ENCODE assay signal across 19 cellular contexts in genomic region chr4:6359536-6360308, GRCh38.
DNase-seq lines count a peak whose midpoint lies in the region; ATAC-seq, FAIRE-seq and TF ChIP-seq lines count a peak whose summit lies in the region.
"Had no signal": no experiment of that assay in that cellular context is flagged by ENCODE, and none has a peak within 500 bp of the region (broad histone marks: within the 10 kb centered on the region; RNA-seq: fewer than 3 reads in every experiment).

No MANE protein-coding gene starts in this region.

- no TSS peak for BruUV-seq in PC-9 (replicated peaks; lab: Mats Ljungman, UMichigan)

- no peaks in the 10 kb centered on the region for H3F3A ChIP-seq in PC-9 (ENCODE audit: insufficient read depth, low read depth)

- 51 to 62% (median 54%) methylated on average over 11 of the region's 11 CpGs for WGBS in small intestine, 3 donors

- TF ChIP-seq CTCF in glutamatergic neuron (IDR thresholded peaks at IDR 0.05; ENCODE audit: partially characterized antibody, unreplicated experiment): no peak
- TF ChIP-seq CTCF in PC-9 (conservative IDR thresholded peaks at IDR 0.05): no peak

- H3K9me2 ChIP-seq in PC-9 (ENCODE audit: insufficient read depth): no peaks in the 10 kb centered on the region

- intact Hi-C loops in PC-9 (cut with micrococcal nuclease; ENCODE audit: unreplicated experiment): no loop called here

- H3K9me3 ChIP-seq in BLaER1 treated with 17β-estradiol and CSF1 and Interleukin-3, amounts not matched to agents 10 nM and 100 nM (replicated peaks in 1 of 11): no peaks in the 10 kb centered on the region; a peak in 1 of 22 replicates
- H3K9me3 ChIP-seq in small intestine (ENCODE audit: control insufficient read depth, low read depth) (no peaks in the 10 kb centered on the region), PC-9 (ENCODE audit: insufficient read depth, low read depth) (no peaks in the 10 kb centered on the region)

- no peaks in the 10 kb centered on the region for H3K36me3 Mint-ChIP-seq in glutamatergic neuron (ENCODE audit: unreplicated experiment)
- H3K36me3 Mint-ChIP-seq: CD4-positive, alpha-beta memory T cell had no signal

- no peaks in the 10 kb centered on the region for H3K27me3 ChIP-seq in BLaER1 treated with 17β-estradiol and CSF1 and Interleukin-3, amounts not matched to agents 10 nM and 100 nM
- H3K27me3 ChIP-seq in small intestine (ENCODE audit: control insufficient read depth in 2 of 2, insufficient read depth in 2 of 2, low read length in 2 of 2) (peaks cover 0 to 4% of the 10 kb centered on the region in 2 donors), PC-9 (ENCODE audit: insufficient read depth, low read depth) (no peaks in the 10 kb centered on the region)

- peaks cover 0 to 36% (median 0%) of the 10 kb centered on the region in 11 experiments; a peak in 10 of 22 replicates for H4K20me1 ChIP-seq in BLaER1 treated with 17β-estradiol and CSF1 and Interleukin-3, amounts not matched to agents 10 nM and 100 nM
- no peaks in the 10 kb centered on the region for H4K20me1 ChIP-seq in PC-9 (ENCODE audit: insufficient read depth)

- peaks cover 0 to 18% (median 12%) of the 10 kb centered on the region in 10 experiments; a peak in 12 of 20 replicates for H3K4me1 ChIP-seq in BLaER1 treated with 17β-estradiol and CSF1 and Interleukin-3, amounts not matched to agents 10 nM and 100 nM
- no peaks in the 10 kb centered on the region for H3K4me1 ChIP-seq in small intestine (ENCODE audit: control insufficient read depth in 2 of 2, insufficient read depth in 1 of 2, low read depth in 1 of 2, low read length in 1 of 2)
- H3K4me1 ChIP-seq in PC-9 (replicated peaks; ENCODE audit: insufficient read depth): no peaks in the 10 kb centered on the region

- POLR2A ChIA-PET in PC-9 (lab: Charles Lee; ENCODE audit: unreplicated experiment): no interaction called here

- H3K9ac ChIP-seq in BLaER1 treated with 17β-estradiol and CSF1 and Interleukin-3, amounts not matched to agents 10 nM and 100 nM: no peak overlapping the region

- no peak for FAIRE-seq in small intestine (lab: Jason Lieb, UNC)
- FAIRE-seq: A204.1, GM12878, H54 had no signal

- no peak overlapping the region for H3K4me3 Mint-ChIP-seq in glutamatergic neuron (ENCODE audit: unreplicated experiment)
- H3K4me3 Mint-ChIP-seq: CD4-positive, alpha-beta memory T cell had no signal

- H3K4me1 Mint-ChIP-seq in glutamatergic neuron (ENCODE audit: low read depth, unreplicated experiment): peaks cover 11% of the 10 kb centered on the region
- H3K4me1 Mint-ChIP-seq: CD4-positive, alpha-beta memory T cell had no signal

- peak overlapping the region; percentile 38 for H3K27ac Mint-ChIP-seq in glutamatergic neuron (ENCODE audit: unreplicated experiment)
- H3K27ac Mint-ChIP-seq: CD4-positive, alpha-beta memory T cell had no signal

- H3K27ac ChIP-seq in BLaER1 treated with 17β-estradiol and CSF1 and Interleukin-3, amounts not matched to agents 10 nM and 100 nM: no peak overlapping the region
- no peak overlapping the region for H3K27ac ChIP-seq in small intestine (ENCODE audit: low read depth in 1 of 2, low read length in 1 of 2)
- H3K27ac ChIP-seq in PC-9: no peak overlapping the region
- H3K27ac ChIP-seq: RWPE1, SK-N-MC had no signal

- no peak for ATAC-seq in GM18511 (IDR thresholded peaks at IDR 0.05; ENCODE audit: unreplicated experiment)
- ATAC-seq: GM12878 had no signal

- H3K79me2 ChIP-seq in PC-9 (ENCODE audit: low read depth): no peaks in the 10 kb centered on the region

- no peak overlapping the region for H3K4me3 ChIP-seq in BLaER1 treated with 17β-estradiol and CSF1 and Interleukin-3, amounts not matched to agents 10 nM and 100 nM
- no peak overlapping the region for H3K4me3 ChIP-seq in small intestine (ENCODE audit: low read depth in 1 of 2, low read length in 2 of 2)
- no peak overlapping the region for H3K4me3 ChIP-seq in PC-9
- H3K4me3 ChIP-seq: GM12878, SK-N-MC had no signal

- DNase-seq in SW480 (ENCODE audit: low spot score): peak; percentile 48
- DNase-seq in glutamatergic neuron: no peak
- peak; percentile 5 for DNase-seq in small intestine
- DNase-seq in activated CD4-positive, alpha-beta T cell treated with anti-CD3 and anti-CD28 coated beads for 1 hour: no peak
- DNase-seq in PC-9: no peak
- DNase-seq: CD4-positive, alpha-beta memory T cell; GDM1; NCI-H1048; NCI-H1436; NCI-H187; NCI-H2081 treated with DMSO at 0.1 percent for 48 hours; SHP77 treated with DMSO at 0.1 percent for 48 hours had no signal

- no peak overlapping the region for H2AFZ ChIP-seq in PC-9

- CTCF ChIA-PET in PC-9 (lab: Charles Lee): no interaction called here

- H3K9me3 Mint-ChIP-seq in glutamatergic neuron (ENCODE audit: unreplicated experiment): peaks cover 10% of the 10 kb centered on the region

- peak overlapping the region in 6 of 11 experiments; percentile 3 to 56 (median 26); a peak in 8 of 22 replicates for H3K4me2 ChIP-seq in BLaER1 treated with 17β-estradiol and CSF1 and Interleukin-3, amounts not matched to agents 10 nM and 100 nM
- H3K4me2 ChIP-seq in PC-9: no peak overlapping the region

- H3K27me3 Mint-ChIP-seq in glutamatergic neuron (ENCODE audit: unreplicated experiment): peaks cover 2% of the 10 kb centered on the region

- H3K36me3 ChIP-seq in BLaER1 treated with 17β-estradiol and CSF1 and Interleukin-3, amounts not matched to agents 10 nM and 100 nM: no peaks in the 10 kb centered on the region
- H3K36me3 ChIP-seq in small intestine (ENCODE audit: control insufficient read depth in 2 of 2, insufficient read depth in 2 of 2, low read length in 2 of 2) (no peaks in the 10 kb centered on the region), PC-9 (ENCODE audit: low read depth) (no peaks in the 10 kb centered on the region)

Comparison
In these comparisons a context has a peak if more than half of its experiments do, and no peak if none do; other contexts are left out.
1. DNase-seq: peak in SW480 (single experiment) and small intestine (single experiment); none in glutamatergic neuron (single experiment), activated CD4-positive, alpha-beta T cell treated with anti-CD3 and anti-CD28 coated beads for 1 hour (single experiment) and PC-9 (0 of 2).